In genomic region chr16:69925311-69925710, GRCh38 we compare ENCODE assay signal across 13 cellular contexts. TPM values are rescaled to one million over a fixed set of nuclear protein-coding genes. Genes with fewer than 3 reads are reported as not detected.
DNase-seq lines count a peak whose midpoint lies in the region; ATAC-seq and TF ChIP-seq lines count a peak whose summit lies in the region.
"Had no signal": no experiment of that assay in that cellular context is flagged by ENCODE, and none has a peak within 500 bp of the region (broad histone marks: within the 10 kb centered on the region; RNA-seq: fewer than 3 reads in every experiment).

No MANE protein-coding gene starts in this region.

- H3K79me2 ChIP-seq in GM23338 (replicated peaks; ENCODE audit: insufficient read depth) (no peaks in the 10 kb centered on the region), mammary epithelial cell (ENCODE audit: insufficient read depth, low read length) (no peaks in the 10 kb centered on the region), smooth muscle cell (ENCODE audit: low read depth) (no peaks in the 10 kb centered on the region)

- H3K4me3 ChIP-seq in GM23338 (no peak overlapping the region), mammary epithelial cell (replicated peaks in 1 of 3; ENCODE audit: insufficient read depth in 1 of 3, low read depth in 2 of 3, low read length in 3 of 3) (peak overlapping the region in 2 of 3 experiments; percentile 1 to 28), lower lobe of right lung (peak overlapping the region; percentile 14), smooth muscle cell (no peak overlapping the region)
- no peak overlapping the region for H3K4me3 ChIP-seq in CD8-positive, alpha-beta memory T cell (ENCODE audit: low read length)

- H3K27ac Mint-ChIP-seq in GM23338: peak overlapping the region; percentile 26; the same call in 1 of the 2 replicates
- peak overlapping the region in 1 of 8 donors; percentile 19 for H3K27ac Mint-ChIP-seq in CD8-positive, alpha-beta memory T cell
- H3K27ac Mint-ChIP-seq: activated CD4-positive, alpha-beta memory T cell treated with anti-CD3 and anti-CD28 coated beads, Interleukin-2, amount 10 ng/mL, durations not matched to agents 7 days and 5 days; activated naive CD8-positive, alpha-beta T cell treated with anti-CD3 and anti-CD28 coated beads, Interleukin-2, amount 50 U/mL, for 24 hours; CD4-positive, alpha-beta T cell had no signal

- no peak for DNase-seq in GM23338 (ENCODE audit: low spot score)
- no peak for DNase-seq in mammary epithelial cell
- DNase-seq in lower lobe of right lung: no peak
- DNase-seq in smooth muscle cell (lab: John Stamatoyannopoulos, UW; ENCODE audit: unreplicated experiment): no peak
- DNase-seq in CD8-positive, alpha-beta memory T cell: no peak
- DNase-seq in NCI-H1105 (lab: John Stamatoyannopoulos, UW): no peak
- DNase-seq in activated T-cell treated with anti-CD3 and anti-CD28 coated beads for 4 hours: no peak
- DNase-seq in MV-4-11 (lab: John Stamatoyannopoulos, UW): no peak
- DNase-seq: activated CD4-positive, alpha-beta memory T cell treated with anti-CD3 and anti-CD28 coated beads, Interleukin-2, amount 10 ng/mL, durations not matched to agents 7 days and 5 days; activated naive CD8-positive, alpha-beta T cell treated with anti-CD3 and anti-CD28 coated beads, Interleukin-2, amount 50 U/mL, for 24 hours; CD4-positive, alpha-beta T cell; GF-D8; T-helper 1 cell had no signal

- no peaks in the 10 kb centered on the region for H4K20me1 ChIP-seq in GM23338 (replicated peaks; ENCODE audit: insufficient read depth)
- no peaks in the 10 kb centered on the region for H4K20me1 ChIP-seq in mammary epithelial cell (ENCODE audit: insufficient read depth, low read length)
- H4K20me1 ChIP-seq in smooth muscle cell (ENCODE audit: low read depth): no peaks in the 10 kb centered on the region

- CTCF ChIA-PET in mammary epithelial cell (lab: Charles Lee; ENCODE audit: low non-redundant PET): no interaction called here
- CTCF ChIA-PET in CD8-positive, alpha-beta memory T cell (lab: Charles Lee): no interaction called here

- H3K9ac ChIP-seq in mammary epithelial cell (ENCODE audit: insufficient read depth, low read length) (peak overlapping the region; percentile 31), smooth muscle cell (ENCODE audit: low read depth) (peak overlapping the region; percentile 62)

- H3K9me3 Mint-ChIP-seq in GM23338: no peaks in the 10 kb centered on the region
- no peaks in the 10 kb centered on the region for H3K9me3 Mint-ChIP-seq in CD8-positive, alpha-beta memory T cell
- H3K9me3 Mint-ChIP-seq: activated CD4-positive, alpha-beta memory T cell treated with anti-CD3 and anti-CD28 coated beads, Interleukin-2, amount 10 ng/mL, durations not matched to agents 7 days and 5 days; activated naive CD8-positive, alpha-beta T cell treated with anti-CD3 and anti-CD28 coated beads, Interleukin-2, amount 50 U/mL, for 24 hours; CD4-positive, alpha-beta T cell had no signal

- H3K9me3 ChIP-seq in mammary epithelial cell (replicated peaks; ENCODE audit: insufficient read depth, low read length) (no peaks in the 10 kb centered on the region), lower lobe of right lung (no peaks in the 10 kb centered on the region), smooth muscle cell (replicated peaks; ENCODE audit: low read depth) (no peaks in the 10 kb centered on the region)
- no peaks in the 10 kb centered on the region for H3K9me3 ChIP-seq in CD8-positive, alpha-beta memory T cell (ENCODE audit: low read length)

- peaks cover 8% of the 10 kb centered on the region; the same call in 1 of the 2 replicates for H3K4me1 ChIP-seq in GM23338 (ENCODE audit: insufficient read depth)
- H3K4me1 ChIP-seq in mammary epithelial cell (ENCODE audit: insufficient read depth, low read length): peaks cover 16% of the 10 kb centered on the region
- H3K4me1 ChIP-seq in lower lobe of right lung: no peaks in the 10 kb centered on the region
- no peaks in the 10 kb centered on the region for H3K4me1 ChIP-seq in smooth muscle cell (ENCODE audit: low read depth)
- no peaks in the 10 kb centered on the region for H3K4me1 ChIP-seq in CD8-positive, alpha-beta memory T cell (ENCODE audit: insufficient read depth, low read length)

- no peak overlapping the region for H3K4me2 ChIP-seq in GM23338
- H3K4me2 ChIP-seq in mammary epithelial cell (ENCODE audit: insufficient read depth, low read depth, low read length): peak overlapping the region; percentile 88
- H3K4me2 ChIP-seq in smooth muscle cell: peak overlapping the region; percentile 58

- WGBS in mammary epithelial cell (ENCODE audit: low coverage, missing lambda C conversion rate): 18% methylated on average over 7 of the region's 8 CpGs
- 84% methylated on average over 4 of the region's 8 CpGs for WGBS in smooth muscle cell (ENCODE audit: low lambda C conversion rate)

- in situ Hi-C loops in mammary epithelial cell (cut with MboI; ENCODE audit: low sequenced_read_pairs in 2 of 2): loop anchor here (5.0 to 10.0 kb wide), 2 partner anchors 128 to 131 kb away; no protein-coding TSS in a partner anchor

- no peak overlapping the region for H2AFZ ChIP-seq in GM23338
- H2AFZ ChIP-seq in mammary epithelial cell (ENCODE audit: low read depth, low read length): peak overlapping the region; percentile 87
- H2AFZ ChIP-seq in smooth muscle cell (ENCODE audit: low read depth): peak overlapping the region; percentile 65

- dilution Hi-C loops in mammary epithelial cell (cut with HindIII; ENCODE audit: low sequenced_read_pairs): no loop called here

- POLR2A ChIA-PET in CD8-positive, alpha-beta memory T cell (lab: Charles Lee): no interaction called here

- peaks cover 3% of the 10 kb centered on the region for H3K27me3 Mint-ChIP-seq in GM23338 (ENCODE audit: insufficient read depth, low read depth, poor library complexity)
- H3K27me3 Mint-ChIP-seq in CD8-positive, alpha-beta memory T cell: no peaks in the 10 kb centered on the region
- H3K27me3 Mint-ChIP-seq: activated CD4-positive, alpha-beta memory T cell treated with anti-CD3 and anti-CD28 coated beads, Interleukin-2, amount 10 ng/mL, durations not matched to agents 7 days and 5 days; activated naive CD8-positive, alpha-beta T cell treated with anti-CD3 and anti-CD28 coated beads, Interleukin-2, amount 50 U/mL, for 24 hours; CD4-positive, alpha-beta T cell had no signal

- 0 out of 2 replicates have a peak overlapping the region, but pooled peaks have one; percentile 53 for H3K27ac ChIP-seq in GM23338 (ENCODE audit: low read depth)
- H3K27ac ChIP-seq in mammary epithelial cell (ENCODE audit: insufficient read depth, low read depth, low read length): peak overlapping the region; percentile 52
- H3K27ac ChIP-seq in lower lobe of right lung: peak overlapping the region; percentile 56
- peak overlapping the region; percentile 74 for H3K27ac ChIP-seq in smooth muscle cell (ENCODE audit: low read depth)
- H3K27ac ChIP-seq in CD8-positive, alpha-beta memory T cell (ENCODE audit: low read depth, low read length): no peak overlapping the region

- no peaks in the 10 kb centered on the region for H3K9me2 ChIP-seq in GM23338 (ENCODE audit: insufficient read depth)

- TF ChIP-seq CTCF in GM23338 (conservative IDR thresholded peaks at IDR 0.05; ENCODE audit: low read depth in 2 of 2) (no peak), mammary epithelial cell (conservative IDR thresholded peaks at IDR 0.05 in 1 of 2, IDR thresholded peaks at IDR 0.05 in 1 of 2; ENCODE audit: extremely low read depth in 1 of 2, insufficient read depth in 1 of 2, low read depth in 1 of 2, low read length in 2 of 2) (no peak), lower lobe of right lung (IDR thresholded peaks at IDR 0.05) (no peak), smooth muscle cell (IDR thresholded peaks at IDR 0.05; ENCODE audit: borderline replicate concordance, insufficient read depth, poor library complexity, severe bottlenecking) (no peak)

- peaks cover 7% of the 10 kb centered on the region for H3K36me3 Mint-ChIP-seq in GM23338 (ENCODE audit: low read depth)
- H3K36me3 Mint-ChIP-seq in CD8-positive, alpha-beta memory T cell: peaks cover 8 to 68% (median 20%) of the 10 kb centered on the region in 3 donors

- H3F3A ChIP-seq in GM23338 (replicated peaks; ENCODE audit: low read depth) (no peaks in the 10 kb centered on the region), smooth muscle cell (ENCODE audit: low read depth) (no peaks in the 10 kb centered on the region)

- BruUV-seq in mammary epithelial cell (replicated peaks; lab: Mats Ljungman, UMichigan): TSS peak; percentile 18

- ATAC-seq in GM23338 (no peak), lower lobe of right lung (no peak)
- ATAC-seq: activated naive CD8-positive, alpha-beta T cell treated with anti-CD3 and anti-CD28 coated beads, Interleukin-2, amount 50 U/mL, for 24 hours had no signal

- intact Hi-C loops in mammary epithelial cell (cut with micrococcal nuclease) (no loop called here), lower lobe of right lung (cut with DNase I) (loop anchor here (10.0 kb wide), 1 partner anchor 131 kb away; no protein-coding TSS in a partner anchor)

- no peak overlapping the region for H3K4me3 Mint-ChIP-seq in GM23338
- no peak overlapping the region for H3K4me3 Mint-ChIP-seq in CD8-positive, alpha-beta memory T cell
- H3K4me3 Mint-ChIP-seq: activated CD4-positive, alpha-beta memory T cell treated with anti-CD3 and anti-CD28 coated beads, Interleukin-2, amount 10 ng/mL, durations not matched to agents 7 days and 5 days; activated naive CD8-positive, alpha-beta T cell treated with anti-CD3 and anti-CD28 coated beads, Interleukin-2, amount 50 U/mL, for 24 hours; CD4-positive, alpha-beta T cell had no signal

- peaks cover 33% of the 10 kb centered on the region for H3K4me1 Mint-ChIP-seq in GM23338
- H3K4me1 Mint-ChIP-seq in CD8-positive, alpha-beta memory T cell: peaks cover 0 to 4% (median 0%) of the 10 kb centered on the region in 3 donors
- H3K4me1 Mint-ChIP-seq: activated CD4-positive, alpha-beta memory T cell treated with anti-CD3 and anti-CD28 coated beads, Interleukin-2, amount 10 ng/mL, durations not matched to agents 7 days and 5 days; activated naive CD8-positive, alpha-beta T cell treated with anti-CD3 and anti-CD28 coated beads, Interleukin-2, amount 50 U/mL, for 24 hours had no signal

- H3K27me3 ChIP-seq in GM23338 (ENCODE audit: insufficient read depth): no peaks in the 10 kb centered on the region
- no peaks in the 10 kb centered on the region for H3K27me3 ChIP-seq in mammary epithelial cell (ENCODE audit: insufficient read depth, low read length)
- no peaks in the 10 kb centered on the region for H3K27me3 ChIP-seq in lower lobe of right lung (ENCODE audit: low read depth)
- no peaks in the 10 kb centered on the region for H3K27me3 ChIP-seq in smooth muscle cell (ENCODE audit: low read depth)
- H3K27me3 ChIP-seq in CD8-positive, alpha-beta memory T cell (ENCODE audit: insufficient read depth, low read length, poor library complexity, severe bottlenecking): no peaks in the 10 kb centered on the region

- H3K36me3 ChIP-seq in GM23338 (ENCODE audit: insufficient read depth) (no peaks in the 10 kb centered on the region), mammary epithelial cell (ENCODE audit: insufficient read depth, low read length) (no peaks in the 10 kb centered on the region), lower lobe of right lung (peaks cover 46% of the 10 kb centered on the region), smooth muscle cell (ENCODE audit: low read depth) (no peaks in the 10 kb centered on the region)
- H3K36me3 ChIP-seq in CD8-positive, alpha-beta memory T cell (ENCODE audit: insufficient read depth, low read length): peaks cover 12% of the 10 kb centered on the region

RNA-seq across cellular contexts. Expression of gene CLEC18A, which starts 25.8 kb away (rescaled TPM):
- total RNA-seq in GM23338 (2014; rRNA removed; shearing (Covaris generic)): 0.16 and 0.90 TPM in 2 replicates
- polyA plus RNA-seq in GM23338 (2016; fragmentation: Nextera tagmentation; extraction: Ambion mirVana): 0.13 and 0.23 TPM in 2 replicates
- total RNA-seq in mammary epithelial cell: 1 to 10 TPM in 1 of 2 donors, under 1 TPM in 1; 0.45 to 1.0 TPM
- polyA plus RNA-seq in mammary epithelial cell: 0.07 TPM
- not detected for polyA minus RNA-seq in mammary epithelial cell
- 2.7 TPM for total RNA-seq in lower lobe of right lung
- total RNA-seq in smooth muscle cell: 0.45 and 2.1 TPM in 2 replicates
- polyA plus RNA-seq in smooth muscle cell: 0.76 and 1.6 TPM in 2 replicates
- total RNA-seq in CD8-positive, alpha-beta memory T cell: under 1 TPM; 0.13 to 0.24 TPM
- not detected for polyA plus RNA-seq in CD8-positive, alpha-beta memory T cell

Comparison
In these comparisons a context has a peak if more than half of its experiments do, and no peak if none do; other contexts are left out.
1. H3K4me3 ChIP-seq: peak in mammary epithelial cell (2 of 3) and lower lobe of right lung (single experiment); none in GM23338 (single experiment), smooth muscle cell (single experiment) and CD8-positive, alpha-beta memory T cell (single experiment).